8 cellular contexts compared by ENCODE assay signal in genomic region chr1:6554031-6554906, GRCh38. TPM values are rescaled to one million over a fixed set of nuclear protein-coding genes. Genes with fewer than 3 reads are reported as not detected.
A peak's percentile ranks its signal among the peaks of the same experiment; 100 is the strongest.
DNase-seq lines count a peak whose midpoint lies in the region; ATAC-seq and TF ChIP-seq lines count a peak whose summit lies in the region.

Gene NOL9 (minus strand): TSS chr1:6554513. CDS start chr1:6554502, 11 bp downstream.

- H3K4me3 ChIP-seq in choroid plexus epithelial cell (ENCODE audit: low read depth, low read length) = peak within 1 kb of the TSS; percentile 90

- peak; percentile 91 for TF ChIP-seq CTCF in choroid plexus epithelial cell (conservative IDR thresholded peaks at IDR 0.05; ENCODE audit: low read depth, low read length)

- ATAC-seq in GM19035 (IDR thresholded peaks at IDR 0.05; ENCODE audit: unreplicated experiment) (peak; percentile 92), HG03354 (IDR thresholded peaks at IDR 0.05; ENCODE audit: poor library complexity, severe bottlenecking, unreplicated experiment) (peak; percentile 96)

- peak; percentile 93 for DNase-seq in Ammon's horn (ENCODE audit: low spot score)
- DNase-seq in NCI-H460 (ENCODE audit: extremely low read depth, low read depth) = peak; percentile 82
- DNase-seq in activated CD4-positive, alpha-beta T cell treated with anti-CD3 and anti-CD28 coated beads for 1 hour = peak; percentile 92
- peak; percentile 93 for DNase-seq in choroid plexus epithelial cell (ENCODE audit: low read depth)
- DNase-seq in kidney glomerular epithelial cell (lab: John Stamatoyannopoulos, UW) = peak; percentile 67
- peak; percentile 89 to 92 for DNase-seq in stimulated activated CD4-positive, alpha-beta T cell treated with anti-CD3 and anti-CD28 coated beads, Interleukin-1b, Interleukin-23, amount 100 ng/mL, for 1 hour (ENCODE audit: low read depth in 2 of 2)

RNA-seq across cellular contexts. Expression of gene NOL9, which starts in this region (rescaled TPM):
- 20.2 and 24.5 TPM in 2 replicates for total RNA-seq in NCI-H460 (2014; rRNA removed; shearing (Covaris generic))
- 16.3 and 39.7 TPM in 2 replicates for polyA plus RNA-seq in NCI-H460 (2014; cell fraction: nucleus; rRNA removed)

Comparison
In these comparisons a context has a peak if more than half of its experiments do, and no peak if none do; other contexts are left out.
1. Peak in every context shown above with its lines: DNase-seq, ATAC-seq and H3K4me3 ChIP-seq.